Comparison of ENCODE assay signal across 9 cellular contexts in the genomic region with DNA sequence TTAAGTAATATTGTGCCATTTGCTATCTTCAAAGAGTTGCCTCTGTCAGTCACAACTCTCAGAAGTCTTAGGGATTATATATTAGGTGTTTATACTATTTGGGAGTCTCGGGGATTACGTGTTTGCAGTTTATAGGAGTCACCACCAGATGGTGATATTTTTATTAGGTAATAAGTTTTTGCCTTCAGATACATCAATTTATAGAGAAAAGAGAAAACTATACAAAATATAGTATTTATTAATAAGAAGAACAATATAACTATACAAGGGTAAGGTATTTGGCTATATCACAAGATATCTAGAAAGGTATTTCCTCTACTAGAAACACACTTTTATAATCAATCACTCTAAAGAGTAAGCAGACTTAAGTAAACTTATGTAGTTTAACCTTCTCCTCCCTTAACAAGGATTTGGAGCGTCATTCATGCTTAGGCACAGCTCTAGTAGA. TPM values are rescaled to one million over a fixed set of nuclear protein-coding genes. Genes with fewer than 3 reads are reported as not detected.
A peak's percentile ranks its signal among the peaks of the same experiment; 100 is the strongest.
DNase-seq lines count a peak whose midpoint lies in the region; ATAC-seq and FAIRE-seq lines count a peak whose summit lies in the region.
"Had no signal": no experiment of that assay in that cellular context is flagged by ENCODE, and none has a peak within 500 bp of the region (broad histone marks: within the 10 kb centered on the region; RNA-seq: fewer than 3 reads in every experiment).

No MANE protein-coding gene starts in this region.

- no peak overlapping the region for H3K27ac ChIP-seq in small intestine (ENCODE audit: low read depth in 1 of 2, low read length in 1 of 2)
- H3K27ac ChIP-seq: BLaER1 treated with 17β-estradiol and CSF1 and Interleukin-3, amounts not matched to agents 10 nM and 100 nM had no signal

- H3K4me1 ChIP-seq in small intestine (ENCODE audit: control insufficient read depth in 2 of 2, insufficient read depth in 1 of 2, low read depth in 1 of 2, low read length in 1 of 2), result no peaks in the 10 kb centered on the region
- H3K4me1 ChIP-seq: BLaER1 treated with 17β-estradiol and CSF1 and Interleukin-3, amounts not matched to agents 10 nM and 100 nM had no signal

- no peaks in the 10 kb centered on the region for H3K27me3 ChIP-seq in small intestine (ENCODE audit: control insufficient read depth in 2 of 2, insufficient read depth in 2 of 2, low read length in 2 of 2)
- H3K27me3 ChIP-seq: BLaER1 treated with 17β-estradiol and CSF1 and Interleukin-3, amounts not matched to agents 10 nM and 100 nM had no signal

- H3K9me3 ChIP-seq in small intestine (ENCODE audit: control insufficient read depth, low read depth), result no peaks in the 10 kb centered on the region
- H3K9me3 ChIP-seq: BLaER1 treated with 17β-estradiol and CSF1 and Interleukin-3, amounts not matched to agents 10 nM and 100 nM had no signal

- H3K36me3 Mint-ChIP-seq in stimulated activated effector memory CD8-positive, alpha-beta T cell treated with anti-CD3 and anti-CD28 coated beads, Interleukin-12 subunit alpha, Interleukin-12 subunit beta, amount 100 ng/mL, for 72 hours, result no peaks in the 10 kb centered on the region

- H3K4me3 Mint-ChIP-seq in stimulated activated effector memory CD8-positive, alpha-beta T cell treated with anti-CD3 and anti-CD28 coated beads, Interleukin-12 subunit alpha, Interleukin-12 subunit beta, amount 100 ng/mL, for 72 hours, result no peak overlapping the region

- no peaks in the 10 kb centered on the region for H3K36me3 ChIP-seq in small intestine (ENCODE audit: control insufficient read depth in 2 of 2, insufficient read depth in 2 of 2, low read length in 2 of 2)
- H3K36me3 ChIP-seq: BLaER1 treated with 17β-estradiol and CSF1 and Interleukin-3, amounts not matched to agents 10 nM and 100 nM had no signal

- no peak overlapping the region for H3K4me3 ChIP-seq in small intestine (ENCODE audit: low read depth in 1 of 2, low read length in 2 of 2)
- H3K4me3 ChIP-seq: BLaER1 treated with 17β-estradiol and CSF1 and Interleukin-3, amounts not matched to agents 10 nM and 100 nM had no signal

- H3K4me1 Mint-ChIP-seq in stimulated activated effector memory CD8-positive, alpha-beta T cell treated with anti-CD3 and anti-CD28 coated beads, Interleukin-12 subunit alpha, Interleukin-12 subunit beta, amount 100 ng/mL, for 72 hours, result no peaks in the 10 kb centered on the region

- peak; percentile 50 for DNase-seq in NCI-H1092 treated with DMSO at 0.1 percent for 48 hours (lab: John Stamatoyannopoulos, UW)
- DNase-seq in NCI-H1092 (lab: John Stamatoyannopoulos, UW), result no peak
- peak; percentile 28 for DNase-seq in HS-5 (ENCODE audit: low read depth)
- peak; percentile 43 for DNase-seq in RCC 7860 (ENCODE audit: low spot score)
- DNase-seq in fibroblast of gingiva (ENCODE audit: low read depth), result peak; percentile 29
- peak; percentile 37 for DNase-seq in small intestine
- DNase-seq in stimulated activated effector memory CD8-positive, alpha-beta T cell treated with anti-CD3 and anti-CD28 coated beads, Interleukin-12 subunit alpha, Interleukin-12 subunit beta, amount 100 ng/mL, for 72 hours (ENCODE audit: low spot score in 2 of 2), result no peak

- H3K27ac Mint-ChIP-seq in stimulated activated effector memory CD8-positive, alpha-beta T cell treated with anti-CD3 and anti-CD28 coated beads, Interleukin-12 subunit alpha, Interleukin-12 subunit beta, amount 100 ng/mL, for 72 hours, result no peak overlapping the region

- no peaks in the 10 kb centered on the region for H3K9me3 Mint-ChIP-seq in stimulated activated effector memory CD8-positive, alpha-beta T cell treated with anti-CD3 and anti-CD28 coated beads, Interleukin-12 subunit alpha, Interleukin-12 subunit beta, amount 100 ng/mL, for 72 hours

- 7 to 14% (median 13%) methylated on average over 3 of the region's 3 CpGs for WGBS in small intestine, 3 donors

- FAIRE-seq in RCC 7860 (lab: Jason Lieb, UNC) (peak; percentile 76), small intestine (lab: Jason Lieb, UNC) (peak; percentile 68)

- ATAC-seq in HG02970 (IDR thresholded peaks at IDR 0.05; ENCODE audit: low FRiP score, unreplicated experiment), result no peak
- no peak for ATAC-seq in stimulated activated effector memory CD8-positive, alpha-beta T cell treated with anti-CD3 and anti-CD28 coated beads, Interleukin-12 subunit alpha, Interleukin-12 subunit beta, amount 100 ng/mL, for 72 hours

RNA-seq across cellular contexts. Expression of a gene that starts 10.7 kb away (rescaled TPM):
- 10 to 100 TPM; 24.3 to 28.2 (median 26.5) TPM for polyA plus RNA-seq in small intestine

Comparison
In these comparisons a context has a peak if more than half of its experiments do, and no peak if none do; other contexts are left out.
1. DNase-seq: peak in NCI-H1092 treated with DMSO at 0.1 percent for 48 hours (single experiment), HS-5 (single experiment), RCC 7860 (single experiment), fibroblast of gingiva (single experiment) and small intestine (single experiment); none in NCI-H1092 (single experiment) and stimulated activated effector memory CD8-positive, alpha-beta T cell treated with anti-CD3 and anti-CD28 coated beads, Interleukin-12 subunit alpha, Interleukin-12 subunit beta, amount 100 ng/mL, for 72 hours (0 of 2).